Comparison of ENCODE assay signal across 6 cellular contexts in the genomic region with DNA sequence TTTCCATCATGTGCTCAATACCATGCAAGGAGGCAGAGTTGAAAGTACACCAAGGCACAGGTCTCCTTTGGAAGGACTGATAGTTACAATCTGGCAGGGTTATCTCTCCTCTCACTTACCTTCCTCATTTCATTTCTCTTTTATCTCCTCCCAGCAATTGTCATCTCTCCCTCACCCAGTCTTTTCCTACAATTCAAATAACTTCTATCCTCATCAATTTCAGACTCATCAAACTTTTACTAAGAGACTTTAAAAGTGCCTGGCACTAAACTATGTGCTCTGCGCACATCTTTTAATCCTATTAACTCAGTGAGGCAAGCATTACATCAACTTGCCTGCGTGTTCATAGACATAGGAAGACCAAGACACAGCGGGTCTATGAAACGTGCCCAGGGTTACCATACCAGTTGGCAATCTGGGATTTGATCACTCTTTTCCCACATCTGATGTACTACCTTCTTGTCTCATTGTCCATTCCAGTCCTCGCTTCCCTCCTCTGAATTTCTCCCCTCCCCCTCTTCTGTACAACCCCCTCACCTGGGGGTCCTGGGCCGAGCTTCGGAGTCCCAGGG.
A peak's percentile ranks its signal among the peaks of the same experiment; 100 is the strongest.
DNase-seq lines count a peak whose midpoint lies in the region; ATAC-seq and TF ChIP-seq lines count a peak whose summit lies in the region.

No MANE protein-coding gene starts in this region.

- H3K4me3 ChIP-seq in iPS-18c (ENCODE audit: insufficient read depth, low read depth, low read length), result peak overlapping the region; percentile 93

- ATAC-seq in HG02798 (IDR thresholded peaks at IDR 0.05; ENCODE audit: poor library complexity, unreplicated experiment) (no peak), GM19467 (IDR thresholded peaks at IDR 0.05; ENCODE audit: unreplicated experiment) (no peak)

- peak; percentile 34 for DNase-seq in GM20000 (ENCODE audit: low spot score)
- peak; percentile 36 for DNase-seq in SW480 (ENCODE audit: low spot score)
- no peak for DNase-seq in amniotic stem cell (lab: John Stamatoyannopoulos, UW)

- no peaks in the 10 kb centered on the region for H3K9me3 ChIP-seq in iPS-18c (ENCODE audit: control insufficient read depth, insufficient read depth, low read length)

- no peak for TF ChIP-seq CTCF in GM20000 (IDR thresholded peaks at IDR 0.05; ENCODE audit: extremely low read depth, missing control alignments)
